9 cellular contexts compared by ENCODE assay signal in the genomic region with DNA sequence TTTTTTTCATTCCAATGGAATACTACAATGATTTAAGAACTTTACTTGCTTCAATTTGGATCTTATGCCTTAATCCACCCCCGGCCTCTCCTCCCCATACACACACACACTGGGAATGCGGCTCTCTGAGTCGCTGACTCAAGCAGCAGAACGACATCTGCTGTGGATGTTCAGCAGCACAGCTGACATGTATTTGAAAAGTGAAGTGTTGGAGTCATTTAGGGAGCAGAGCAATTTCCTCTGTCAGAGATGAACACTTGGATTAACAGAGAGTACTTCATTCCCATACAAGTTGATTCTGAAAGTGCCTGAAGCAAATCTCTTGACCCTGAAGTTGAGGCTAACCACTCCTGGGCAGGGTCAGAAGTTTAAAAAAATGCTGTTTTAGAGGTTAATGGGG. TPM values are rescaled to one million over a fixed set of nuclear protein-coding genes. Genes with fewer than 3 reads are reported as not detected.
DNase-seq lines count a peak whose midpoint lies in the region; ATAC-seq and TF ChIP-seq lines count a peak whose summit lies in the region.
"Had no signal": no experiment of that assay in that cellular context is flagged by ENCODE, and none has a peak within 500 bp of the region (broad histone marks: within the 10 kb centered on the region; RNA-seq: fewer than 3 reads in every experiment).

No MANE protein-coding gene starts in this region.

- TF ChIP-seq CTCF in AG10803 (conservative IDR thresholded peaks at IDR 0.05; ENCODE audit: low read length) = peak; percentile 61
- peak; percentile 16 to 44 (median 33) for TF ChIP-seq CTCF in nephron (IDR thresholded peaks at IDR 0.05; ENCODE audit: unreplicated experiment in 3 of 3)
- TF ChIP-seq CTCF in progenitor cell of endocrine pancreas (IDR thresholded peaks at IDR 0.05; ENCODE audit: unreplicated experiment) = no peak

- DNase-seq in AG10803 (ENCODE audit: low read depth) (peak; percentile 92), NCI-H524 (lab: John Stamatoyannopoulos, UW) (peak; percentile 52 to 82), progenitor cell of endocrine pancreas (ENCODE audit: low spot score, unreplicated experiment) (no peak)
- DNase-seq: OCI-M1 had no signal

- H3K36me3 Mint-ChIP-seq in nephron (ENCODE audit: low read depth) = no peaks in the 10 kb centered on the region
- no peaks in the 10 kb centered on the region for H3K36me3 Mint-ChIP-seq in progenitor cell of endocrine pancreas (ENCODE audit: insufficient read depth)

- H3K4me3 Mint-ChIP-seq in nephron (peak overlapping the region; percentile 9 to 48 (median 32)), progenitor cell of endocrine pancreas (ENCODE audit: low read depth) (no peak overlapping the region)

- H3K9me3 Mint-ChIP-seq in nephron (no peaks in the 10 kb centered on the region), progenitor cell of endocrine pancreas (ENCODE audit: low read depth) (no peaks in the 10 kb centered on the region)

- H3K4me3 ChIP-seq in AG10803 (ENCODE audit: low read length) = no peak overlapping the region

- peak overlapping the region; percentile 89 to 96 (median 91) for H3K27ac Mint-ChIP-seq in nephron
- no peak overlapping the region for H3K27ac Mint-ChIP-seq in progenitor cell of endocrine pancreas

- ATAC-seq in esophagus mucosa (peak; percentile 53), HG02623 (IDR thresholded peaks at IDR 0.05; ENCODE audit: unreplicated experiment) (no peak), HG02852 (IDR thresholded peaks at IDR 0.05; ENCODE audit: unreplicated experiment) (no peak), GM19324 (IDR thresholded peaks at IDR 0.05; ENCODE audit: low FRiP score, unreplicated experiment) (no peak)

- H3K27me3 Mint-ChIP-seq in nephron (ENCODE audit: low read depth) (no peaks in the 10 kb centered on the region), progenitor cell of endocrine pancreas (no peaks in the 10 kb centered on the region)

- H3K4me1 Mint-ChIP-seq in nephron = peaks cover 71% of the 10 kb centered on the region
- H3K4me1 Mint-ChIP-seq in progenitor cell of endocrine pancreas (ENCODE audit: low read depth) = peaks cover 14% of the 10 kb centered on the region

RNA-seq across cellular contexts. Expression of a gene that starts 27.9 kb away (rescaled TPM):
- total RNA-seq in esophagus mucosa (8.0 TPM), progenitor cell of endocrine pancreas (1.1 and 2.1 TPM in 2 replicates)
